Comparison of ENCODE assay signal across 1 cellular context in genomic region chr1:240237305-240237721, GRCh38.
TF ChIP-seq lines count a peak whose summit lies in the region.

No MANE protein-coding gene starts in this region.

TF ChIP-seq in SK-N-SH, 30 proteins besides CTCF, POLR2A, EP300 and RAD21 (continued from another document):
- TF ChIP-seq REST (IDR thresholded peaks at IDR 0.05; ENCODE audit: low read depth, low read length) (no peak), EZH2phosphoT487 (IDR thresholded peaks at IDR 0.05; ENCODE audit: borderline replicate concordance, low read depth) (no peak), FOXM1 (IDR thresholded peaks at IDR 0.05; ENCODE audit: low read depth) (0 out of 2 replicates have a peak, but pooled peaks have one; percentile 56), MXI1 (IDR thresholded peaks at IDR 0.05; ENCODE audit: low read depth, low read length) (0 out of 2 replicates have a peak, but pooled peaks have one; percentile 22), MAX (IDR thresholded peaks at IDR 0.05; ENCODE audit: low read depth) (peak; percentile 34; the same call in 1 of the 2 replicates), RFX5 (IDR thresholded peaks at IDR 0.05; ENCODE audit: low read length) (no peak), NFIC (IDR thresholded peaks at IDR 0.05; ENCODE audit: borderline replicate concordance) (peak; percentile 22; the same call in 1 of the 2 replicates), ELF1 (IDR thresholded peaks at IDR 0.05) (no peak), POLR2AphosphoS5 (IDR thresholded peaks at IDR 0.05; ENCODE audit: low read depth, low read length) (peak; percentile 54; the same call in 1 of the 2 replicates), USF2 (IDR thresholded peaks at IDR 0.05; ENCODE audit: borderline replicate concordance, low read depth, low read length) (no peak), NRF1 (IDR thresholded peaks at IDR 0.05; ENCODE audit: low read depth, low read length) (no peak), FOXJ3 (CRISPR knock-in tag; IDR thresholded peaks at IDR 0.05) (no peak), RCOR1 (IDR thresholded peaks at IDR 0.05; ENCODE audit: low read length) (peak; percentile 81; the same call in 1 of the 2 replicates), USF1 (IDR thresholded peaks at IDR 0.05; ENCODE audit: borderline replicate concordance, low read depth) (peak; percentile 46; the same call in 1 of the 2 replicates), SIN3A (IDR thresholded peaks at IDR 0.05; ENCODE audit: borderline replicate concordance, low read depth, low read length) (no peak), YY1 (IDR thresholded peaks at IDR 0.05; ENCODE audit: low read depth) (no peak), MEF2A (IDR thresholded peaks at IDR 0.05; ENCODE audit: borderline replicate concordance, low read depth) (0 out of 2 replicates have a peak, but pooled peaks have one; percentile 20), JUND (IDR thresholded peaks at IDR 0.05) (peak; percentile 71), IRF3 (IDR thresholded peaks at IDR 0.05; ENCODE audit: low read depth, low read length) (no peak), FOSL2 (IDR thresholded peaks at IDR 0.05; ENCODE audit: borderline replicate concordance, low read depth) (peak; percentile 53), CHD2 (IDR thresholded peaks at IDR 0.05; ENCODE audit: low read length, partially characterized antibody) (peak; percentile 16), TCF12 (IDR thresholded peaks at IDR 0.05) (peak; percentile 95), TEAD4 (IDR thresholded peaks at IDR 0.05; ENCODE audit: borderline replicate concordance, insufficient read depth) (peak; percentile 76), RXRA (IDR thresholded peaks at IDR 0.05; ENCODE audit: borderline replicate concordance, low read depth) (peak; percentile 72; the same call in 1 of the 2 replicates)
